Comparison of ENCODE assay signal across 1 cellular context in genomic region chr12:71027835-71028234, GRCh38.
TF ChIP-seq lines count a peak whose summit lies in the region.

No MANE protein-coding gene starts in this region.

TF ChIP-seq in GM23338, 12 proteins besides CTCF, POLR2A, EP300 and RAD21 (continued from another document):
- TF ChIP-seq ZNF462 (CRISPR knock-in tag; IDR thresholded peaks at IDR 0.05) = no peak
- no peak for TF ChIP-seq EZH2 (IDR thresholded peaks at IDR 0.05; ENCODE audit: low read depth, unreplicated experiment)
- TF ChIP-seq REST (IDR thresholded peaks at IDR 0.05; ENCODE audit: unreplicated experiment) = no peak
- no peak for TF ChIP-seq EZH2phosphoT487 (IDR thresholded peaks at IDR 0.05; ENCODE audit: unreplicated experiment)
- TF ChIP-seq STAT1 (IDR thresholded peaks at IDR 0.05; ENCODE audit: unreplicated experiment) = no peak
- TF ChIP-seq POLR2AphosphoS5 (IDR thresholded peaks at IDR 0.05; ENCODE audit: low read depth) = no peak
- no peak for TF ChIP-seq ETS1 (IDR thresholded peaks at IDR 0.05)
- no peak for TF ChIP-seq NANOG (IDR thresholded peaks at IDR 0.05; ENCODE audit: borderline replicate concordance)
- TF ChIP-seq CREB1 (CRISPR knock-in tag; IDR thresholded peaks at IDR 0.05; ENCODE audit: low read depth) = no peak
- no peak for TF ChIP-seq JUNB (IDR thresholded peaks at IDR 0.05; ENCODE audit: unreplicated experiment)
- no peak for TF ChIP-seq ZNF114 (CRISPR knock-in tag; IDR thresholded peaks at IDR 0.05)
